Comparison of ENCODE assay signal across 2 cellular contexts in genomic region chr18:12640881-12641200, GRCh38.
TF ChIP-seq lines count a peak whose summit lies in the region.

No MANE protein-coding gene starts in this region.

TF ChIP-seq in endothelial cell of umbilical vein, 7 proteins besides CTCF, POLR2A, EP300 and RAD21:
- TF ChIP-seq EZH2 (IDR thresholded peaks at IDR 0.05; ENCODE audit: borderline replicate concordance, low read depth, low read length, severe bottlenecking) (no peak), FOS (IDR thresholded peaks at IDR 0.05; ENCODE audit: borderline replicate concordance, insufficient read depth, low read length) (peak; percentile 2)

TF ChIP-seq in HepG2, 621 proteins besides CTCF, POLR2A, EP300 and RAD21:
- TF ChIP-seq LCORL (IDR thresholded peaks at IDR 0.05) (no peak), LCORL (CRISPR knock-in tag; IDR thresholded peaks at IDR 0.05) (0 out of 2 replicates have a peak, but pooled peaks have one; percentile 3), ZNF18 (CRISPR knock-in tag; IDR thresholded peaks at IDR 0.05; ENCODE audit: insufficient replicate concordance) (peak; percentile 2), ZNF660 (CRISPR knock-in tag; IDR thresholded peaks at IDR 0.05; ENCODE audit: borderline replicate concordance, low read depth) (no peak), ELF3 (CRISPR knock-in tag; IDR thresholded peaks at IDR 0.05) (0 out of 2 replicates have a peak, but pooled peaks have one; percentile 2), ZBTB33 (CRISPR knock-in tag; IDR thresholded peaks at IDR 0.05) (peak; percentile 38; the same call in 1 of the 2 replicates), KMT2A (CRISPR knock-in tag; IDR thresholded peaks at IDR 0.05) (peak; percentile 11; the same call in 1 of the 2 replicates), ZBTB38 (CRISPR knock-in tag; IDR thresholded peaks at IDR 0.05) (peak; percentile 64; the same call in 1 of the 2 replicates), GABPA (IDR thresholded peaks at IDR 0.05; ENCODE audit: low read depth, low read length) (no peak), GABPA (CRISPR knock-in tag; IDR thresholded peaks at IDR 0.05; ENCODE audit: low read depth) (no peak)
TF ChIP-seq in HepG2: peak in this region for 6.
